Comparison of ENCODE assay signal across 8 cellular contexts in genomic region chr1:172394167-172394751, GRCh38. TPM values are rescaled to one million over a fixed set of nuclear protein-coding genes. Genes with fewer than 3 reads are reported as not detected.
DNase-seq lines count a peak whose midpoint lies in the region; ATAC-seq, FAIRE-seq and TF ChIP-seq lines count a peak whose summit lies in the region.

No MANE protein-coding gene starts in this region.

- TF ChIP-seq POLR2A in GM12891 (IDR thresholded peaks at IDR 0.05; ENCODE audit: low read depth, low read length) (no peak), adrenal gland (IDR thresholded peaks at IDR 0.05) (no peak), suprapubic skin (IDR thresholded peaks at IDR 0.05) (no peak)

- FAIRE-seq in GM12891 (lab: Jason Lieb, UNC), result peak; percentile 86

- no peaks in the 10 kb centered on the region for H3K9me3 ChIP-seq in SU-DHL-6 (ENCODE audit: insufficient read depth, low read length)
- no peaks in the 10 kb centered on the region for H3K9me3 ChIP-seq in adrenal gland (replicated peaks in 1 of 3)
- no peaks in the 10 kb centered on the region for H3K9me3 ChIP-seq in muscle layer of duodenum (ENCODE audit: control insufficient read depth in 1 of 2, low read length in 2 of 2)
- H3K9me3 ChIP-seq in suprapubic skin, result no peaks in the 10 kb centered on the region

- H3K9me2 ChIP-seq in SU-DHL-6 (replicated peaks; ENCODE audit: insufficient read depth, low read length), result no peaks in the 10 kb centered on the region

- H2BK120ac ChIP-seq in mesendoderm (ENCODE audit: low read depth, low read length), result no peak overlapping the region

- H2AK5ac ChIP-seq in mesendoderm (ENCODE audit: low read length), result no peak overlapping the region

- DNase-seq in GM12891 (ENCODE audit: insufficient read length, low spot score) (peak; percentile 20), adrenal gland (peak in 5 of 7 donors; percentile 30 to 75 (median 38)), suprapubic skin (ENCODE audit: low spot score in 2 of 2) (no peak), mesendoderm (no peak), NCI-H82 (lab: John Stamatoyannopoulos, UW) (no peak)

- no peak overlapping the region for H2BK5ac ChIP-seq in mesendoderm (ENCODE audit: low read length)

- H2BK15ac ChIP-seq in mesendoderm (replicated peaks; ENCODE audit: low read depth), result no peak overlapping the region

- H4K5ac ChIP-seq in mesendoderm (ENCODE audit: low read length), result no peak overlapping the region

- H3K4me3 ChIP-seq in SU-DHL-6 (ENCODE audit: insufficient read depth, low read length, poor library complexity, severe bottlenecking), result peak overlapping the region; percentile 12
- H3K4me3 ChIP-seq in adrenal gland, result no peak overlapping the region
- H3K4me3 ChIP-seq in muscle layer of duodenum (ENCODE audit: low read depth in 1 of 2, low read length in 2 of 2), result peak overlapping the region; percentile 16 to 28
- no peak overlapping the region for H3K4me3 ChIP-seq in suprapubic skin
- no peak overlapping the region for H3K4me3 ChIP-seq in mesendoderm (ENCODE audit: low read length)

- peak overlapping the region; percentile 37 for H3K9ac ChIP-seq in SU-DHL-6 (ENCODE audit: low read length)
- no peak overlapping the region for H3K9ac ChIP-seq in mesendoderm (ENCODE audit: low read length)

- H3F3A ChIP-seq in SU-DHL-6 (ENCODE audit: insufficient read depth), result peaks cover 26% of the 10 kb centered on the region; the same call in 1 of the 2 replicates

- no peak for TF ChIP-seq EP300 in suprapubic skin (IDR thresholded peaks at IDR 0.05)

- no peaks in the 10 kb centered on the region for H4K20me1 ChIP-seq in SU-DHL-6 (ENCODE audit: low read depth, low read length)

- no peaks in the 10 kb centered on the region for H3K79me1 ChIP-seq in mesendoderm (ENCODE audit: low read length)

- ATAC-seq in HG02588 (IDR thresholded peaks at IDR 0.05; ENCODE audit: unreplicated experiment), result peak; percentile 88

- intact Hi-C loops in adrenal gland (cut with DNase I), result loop anchor here in 1 of 2 donors (10.0 kb wide), 1 partner anchor 109 kb away; no protein-coding TSS in a partner anchor

- peaks cover 11 to 60% of the 10 kb centered on the region in 2 donors for H3K4me1 ChIP-seq in adrenal gland (replicated peaks in 1 of 2)
- peaks cover 8 to 47% of the 10 kb centered on the region in 2 donors for H3K4me1 ChIP-seq in muscle layer of duodenum (ENCODE audit: control insufficient read depth in 1 of 2, insufficient read depth in 2 of 2, low read length in 2 of 2)
- H3K4me1 ChIP-seq in suprapubic skin, result peaks cover 61% of the 10 kb centered on the region
- peaks cover 5% of the 10 kb centered on the region for H3K4me1 ChIP-seq in mesendoderm (ENCODE audit: control insufficient read depth, low read depth, low read length)

- H3K4me2 ChIP-seq in SU-DHL-6 (ENCODE audit: low read depth, low read length, poor library complexity, severe bottlenecking), result peak overlapping the region; percentile 86
- H3K4me2 ChIP-seq in mesendoderm (ENCODE audit: low read length), result no peak overlapping the region

- peak overlapping the region; percentile 50 for H2AFZ ChIP-seq in SU-DHL-6 (ENCODE audit: low read depth, low read length, severe bottlenecking)

- H3K27ac ChIP-seq in SU-DHL-6 (ENCODE audit: low read depth, low read length) (peak overlapping the region; percentile 93), adrenal gland (peak overlapping the region in 4 of 5 donors; percentile 14 to 59 (median 48)), muscle layer of duodenum (ENCODE audit: low read length) (peak overlapping the region; percentile 48), suprapubic skin (peak overlapping the region; percentile 63), mesendoderm (ENCODE audit: low read depth, low read length) (no peak overlapping the region)

- no peak overlapping the region for H3K4ac ChIP-seq in mesendoderm (ENCODE audit: low read depth, low read length)

- WGBS in adrenal gland, 4 donors, result 31 to 58% (median 53%) methylated on average over 4 of the region's 4 CpGs
- 28% methylated on average over 4 of the region's 4 CpGs for WGBS in suprapubic skin
- no CpG with 5 or more reads among the region's 4 CpGs for WGBS in mesendoderm (ENCODE audit: extremely low coverage, insufficient coverage, low lambda C conversion rate)

- H3K23ac ChIP-seq in mesendoderm (ENCODE audit: low read length), result no peak overlapping the region

- H3K36me3 ChIP-seq in SU-DHL-6 (ENCODE audit: low read length), result no peaks in the 10 kb centered on the region
- no peaks in the 10 kb centered on the region for H3K36me3 ChIP-seq in adrenal gland (replicated peaks in 1 of 2)
- no peaks in the 10 kb centered on the region for H3K36me3 ChIP-seq in muscle layer of duodenum (ENCODE audit: control insufficient read depth in 1 of 2, insufficient read depth in 2 of 2, low read length in 2 of 2)
- H3K36me3 ChIP-seq in suprapubic skin, result no peaks in the 10 kb centered on the region
- no peaks in the 10 kb centered on the region for H3K36me3 ChIP-seq in mesendoderm (ENCODE audit: control insufficient read depth, insufficient read depth, low read length)

- H4K8ac ChIP-seq in mesendoderm (ENCODE audit: low read depth, low read length), result no peak overlapping the region

- H3K79me2 ChIP-seq in SU-DHL-6 (ENCODE audit: insufficient read depth, low read length) (no peaks in the 10 kb centered on the region), mesendoderm (ENCODE audit: control insufficient read depth, insufficient read depth, low read length) (no peaks in the 10 kb centered on the region)

- no peaks in the 10 kb centered on the region for H3K27me3 ChIP-seq in SU-DHL-6 (ENCODE audit: low read length)
- no peaks in the 10 kb centered on the region for H3K27me3 ChIP-seq in adrenal gland
- no peaks in the 10 kb centered on the region for H3K27me3 ChIP-seq in muscle layer of duodenum (ENCODE audit: low read depth, low read length)
- no peaks in the 10 kb centered on the region for H3K27me3 ChIP-seq in suprapubic skin
- no peaks in the 10 kb centered on the region for H3K27me3 ChIP-seq in mesendoderm (ENCODE audit: insufficient read depth, low read length, poor library complexity)

- H3K18ac ChIP-seq in mesendoderm (ENCODE audit: low read length), result no peak overlapping the region

- no peak for TF ChIP-seq CTCF in SU-DHL-6 (IDR thresholded peaks at IDR 0.05; ENCODE audit: insufficient read depth, low read length, poor library complexity, severe bottlenecking)
- no peak for TF ChIP-seq CTCF in adrenal gland (IDR thresholded peaks at IDR 0.05)
- TF ChIP-seq CTCF in suprapubic skin (IDR thresholded peaks at IDR 0.05), result no peak

- no peak overlapping the region for H3K56ac ChIP-seq in mesendoderm (ENCODE audit: low read length)

TF ChIP-seq in GM12891, 5 proteins besides CTCF, POLR2A, EP300 and RAD21:
- no peak for TF ChIP-seq PAX5 (IDR thresholded peaks at IDR 0.05; ENCODE audit: insufficient read depth, low read length, severe bottlenecking)
- no peak for TF ChIP-seq POLR2AphosphoS5 (IDR thresholded peaks at IDR 0.05; ENCODE audit: low read depth, low read length)
- TF ChIP-seq TAF1 (IDR thresholded peaks at IDR 0.05; ENCODE audit: low read depth, low read length), result no peak
- no peak for TF ChIP-seq SPI1 (IDR thresholded peaks at IDR 0.05; ENCODE audit: low read depth, low read length)
- TF ChIP-seq POU2F2 (IDR thresholded peaks at IDR 0.05; ENCODE audit: low read depth, low read length), result no peak

RNA-seq across cellular contexts. Expression of gene C1orf105, which starts 26.2 kb away (rescaled TPM):
- not detected for polyA plus RNA-seq in GM12891 (2012; ENCODE audit: low read depth, missing spikeins)
- total RNA-seq in adrenal gland (under 1 TPM in 2 of 8 donors, not detected in 6; 0.39 to 0.80 TPM), suprapubic skin (1 to 10 TPM in 2 of 4 donors, under 1 TPM in 1, not detected in 1; 0.89 to 1.5 (median 1.5) TPM)
- polyA plus RNA-seq in adrenal gland, result under 1 TPM in 1 of 3 donors, not detected in 2; 0.37 TPM
- not detected for polyA plus RNA-seq in mesendoderm (2013, experiment 1 of 2)
- not detected for polyA plus RNA-seq in mesendoderm (2013, experiment 2 of 2)

RNA-seq across cellular contexts. Expression of gene PIGC, which starts 49.6 kb away (rescaled TPM):
- 16.2 TPM for polyA plus RNA-seq in GM12891 (2012; ENCODE audit: low read depth, missing spikeins)
- total RNA-seq in adrenal gland (10 to 100 TPM; 19.7 to 33.6 (median 25.2) TPM), suprapubic skin (10 to 100 TPM; 16.8 to 51.8 (median 34.1) TPM)
- polyA plus RNA-seq in adrenal gland, result 10 to 100 TPM; 20.3 to 30.9 (median 27.7) TPM
- polyA plus RNA-seq in mesendoderm (2013, experiment 1 of 2), result 16.2 TPM
- polyA plus RNA-seq in mesendoderm (2013, experiment 2 of 2), result 15.7 TPM

Comparison
In these comparisons a context has a peak if more than half of its experiments do, and no peak if none do; other contexts are left out.
1. DNase-seq: peak in GM12891 (single experiment) and adrenal gland (5 of 7); none in suprapubic skin (0 of 2), mesendoderm (single experiment) and NCI-H82 (single experiment).
2. H3K4me3 ChIP-seq: peak in SU-DHL-6 (single experiment) and muscle layer of duodenum (2 of 2); none in adrenal gland (0 of 4), suprapubic skin (single experiment) and mesendoderm (single experiment).